Comparison of ENCODE assay signal across 12 cellular contexts in the genomic region with DNA sequence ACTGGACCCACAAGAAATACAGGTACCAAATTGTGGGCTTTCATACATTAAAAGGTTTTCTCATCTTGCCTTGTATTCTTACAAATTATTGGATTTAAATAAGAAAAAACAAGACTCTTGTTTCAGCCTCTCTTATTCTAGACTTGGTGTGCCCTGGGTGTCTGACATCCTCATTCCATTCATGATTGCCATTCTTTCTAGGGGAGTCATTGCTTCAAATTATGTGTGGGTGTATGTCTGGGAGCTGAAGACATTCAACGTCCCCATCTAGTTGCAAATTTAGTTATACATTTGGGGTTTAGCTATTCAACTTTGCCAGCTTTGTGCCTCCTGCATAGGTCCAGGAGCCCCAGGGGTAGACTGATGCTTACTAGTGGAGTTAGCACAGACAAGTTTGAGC. TPM values are rescaled to one million over a fixed set of nuclear protein-coding genes. Genes with fewer than 3 reads are reported as not detected.
DNase-seq lines count a peak whose midpoint lies in the region; ATAC-seq, FAIRE-seq and TF ChIP-seq lines count a peak whose summit lies in the region.
"Had no signal": no experiment of that assay in that cellular context is flagged by ENCODE, and none has a peak within 500 bp of the region (broad histone marks: within the 10 kb centered on the region; RNA-seq: fewer than 3 reads in every experiment).

No MANE protein-coding gene starts in this region.

- no peak overlapping the region for H3K4me3 Mint-ChIP-seq in Calu3 (ENCODE audit: low read depth, unreplicated experiment)
- H3K4me3 Mint-ChIP-seq: neural crest cell had no signal

- H3K4me3 ChIP-seq in pancreas (no peak overlapping the region), adrenal gland (no peak overlapping the region)

- TF ChIP-seq CTCF in Calu3 (IDR thresholded peaks at IDR 0.05; ENCODE audit: unreplicated experiment) (no peak), pancreas (IDR thresholded peaks at IDR 0.05) (no peak), adrenal gland (IDR thresholded peaks at IDR 0.05) (no peak)

- peaks cover 7% of the 10 kb centered on the region for H3K36me3 Mint-ChIP-seq in Calu3 (ENCODE audit: insufficient read depth, unreplicated experiment)

- ATAC-seq in pancreas (peak in 3 of 4 donors; percentile 37 to 81 (median 65)), GM21825 (IDR thresholded peaks at IDR 0.05; ENCODE audit: unreplicated experiment) (no peak)

- BruUV-seq in Calu3 (replicated peaks; lab: Mats Ljungman, UMichigan), result no TSS peak

- TF ChIP-seq POLR2A in adrenal gland (IDR thresholded peaks at IDR 0.05), result no peak

- CTCF ChIA-PET in Calu3 (lab: Charles Lee), result interaction anchor here (0.8 to 1.2 kb wide), 3 partner anchors 15 to 19 kb away, joined by 3 to 4 read pairs (median 4); no protein-coding TSS in a partner anchor

- peaks cover 0 to 9% (median 0%) of the 10 kb centered on the region in 3 donors for H3K4me1 ChIP-seq in pancreas
- peaks cover 0 to 10% of the 10 kb centered on the region in 2 donors for H3K4me1 ChIP-seq in adrenal gland (replicated peaks in 1 of 2)

- DNase-seq in Calu3 (no peak), RPMI7951 (ENCODE audit: low read depth) (peak; percentile 77), fibroblast of gingiva (ENCODE audit: low read depth) (peak; percentile 54), pancreas (no peak), HT-29 (ENCODE audit: low spot score) (no peak), cerebellum (ENCODE audit: low spot score) (no peak), adrenal gland (no peak)
- DNase-seq: NCI-H1417, SIG-M5 had no signal

- peak overlapping the region; percentile 71 for H3K27ac Mint-ChIP-seq in Calu3 (ENCODE audit: unreplicated experiment)

- intact Hi-C loops in Calu3 (cut with micrococcal nuclease; ENCODE audit: unreplicated experiment) (loop anchor here (1.0 kb wide), 1 partner anchor 16 kb away; no protein-coding TSS in a partner anchor), pancreas (cut with DNase I) (no loop called here), adrenal gland (cut with DNase I) (no loop called here)

- H3K27me3 Mint-ChIP-seq in Calu3 (ENCODE audit: unreplicated experiment), result no peaks in the 10 kb centered on the region

- no peaks in the 10 kb centered on the region for H3K9me3 Mint-ChIP-seq in Calu3 (ENCODE audit: low read depth, unreplicated experiment)

- 15 to 35% methylated on average over 1 of the region's 1 CpG for WGBS in pancreas, 2 donors
- 43 to 53% (median 49%) methylated on average over 1 of the region's 1 CpG for WGBS in adrenal gland, 4 donors

- H3K9me3 ChIP-seq in pancreas, result no peaks in the 10 kb centered on the region
- H3K9me3 ChIP-seq in adrenal gland (replicated peaks in 1 of 3), result no peaks in the 10 kb centered on the region

- H3K27ac ChIP-seq in pancreas (peak overlapping the region in 1 of 4 donors; percentile 46), adrenal gland (peak overlapping the region in 2 of 5 donors; percentile 2 to 25)

- H3K27me3 ChIP-seq in pancreas (no peaks in the 10 kb centered on the region), adrenal gland (no peaks in the 10 kb centered on the region)

- FAIRE-seq in pancreas (lab: Jason Lieb, UNC), result no peak
- FAIRE-seq: endothelial cell of umbilical vein had no signal

- peaks cover 50% of the 10 kb centered on the region for H3K4me1 Mint-ChIP-seq in Calu3 (ENCODE audit: low read depth, unreplicated experiment)

- H3K36me3 ChIP-seq in pancreas, result no peaks in the 10 kb centered on the region
- H3K36me3 ChIP-seq in adrenal gland (replicated peaks in 1 of 2), result no peaks in the 10 kb centered on the region

RNA-seq across cellular contexts. Expression of gene MAML2, which starts 18.1 kb away (rescaled TPM):
- 16.7 and 22.7 TPM in 2 replicates for total RNA-seq in Calu3 (2022)
- 9.4 and 14.8 TPM in 2 replicates for total RNA-seq in RPMI7951 (2014; rRNA removed; shearing (Covaris generic))
- 10 to 100 TPM in 1 of 6 donors, 1 to 10 TPM in 5; 3.1 to 11.8 (median 4.9) TPM for total RNA-seq in pancreas
- 1 to 10 TPM; 2.4 to 3.2 TPM for polyA plus RNA-seq in pancreas
- total RNA-seq in HT-29 (2014; rRNA removed; shearing (Covaris generic)), result 4.8 and 5.2 TPM in 2 replicates
- total RNA-seq in cerebellum, result 17.3 TPM
- total RNA-seq in adrenal gland, result 10 to 100 TPM in 5 of 8 donors, 1 to 10 TPM in 3; 6.2 to 19.4 (median 11.1) TPM
- 1 to 10 TPM; 1.4 to 5.7 (median 3.7) TPM for polyA plus RNA-seq in adrenal gland

Comparison
In these comparisons a context has a peak if more than half of its experiments do, and no peak if none do; other contexts are left out.
1. DNase-seq: peak in RPMI7951 (single experiment) and fibroblast of gingiva (single experiment); none in Calu3 (single experiment), pancreas (0 of 6), HT-29 (single experiment), cerebellum (single experiment) and adrenal gland (0 of 7).